In the genomic region with DNA sequence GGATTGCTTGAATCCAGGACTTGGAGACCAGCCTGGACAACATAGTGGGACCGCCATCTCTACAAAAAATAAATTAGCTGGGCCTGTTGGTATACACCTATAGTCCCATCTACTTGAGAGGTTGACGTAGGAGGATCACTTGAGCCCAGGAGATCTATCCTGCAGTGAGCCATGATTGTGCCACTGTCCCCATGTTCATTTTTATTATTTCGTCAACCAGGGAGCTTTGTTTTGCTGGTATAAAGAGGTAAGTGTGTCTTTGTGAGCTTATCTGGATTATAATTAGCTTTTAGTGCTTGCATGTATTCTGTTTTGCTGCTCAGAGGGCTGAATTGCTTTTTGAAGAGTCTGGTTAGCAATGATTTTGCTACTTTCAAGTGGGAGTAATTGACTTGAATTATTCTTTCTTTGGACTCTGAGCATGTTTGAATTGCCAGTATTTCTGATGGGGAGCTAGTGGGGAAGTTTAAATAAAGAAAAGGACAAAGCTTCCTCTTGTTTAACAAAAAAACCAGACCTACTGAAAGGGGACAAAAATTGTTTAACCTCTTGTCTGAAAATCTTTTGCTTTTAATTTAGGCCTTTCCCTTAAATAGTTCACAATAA, we compare ENCODE assay signal across 1 cellular context.
TF ChIP-seq lines count a peak whose summit lies in the region.

No MANE protein-coding gene starts in this region.

TF ChIP-seq in HepG2, 621 proteins besides CTCF, POLR2A, EP300 and RAD21:
- TF ChIP-seq ZNF557 (CRISPR knock-in tag; IDR thresholded peaks at IDR 0.05), result no peak
- no peak for TF ChIP-seq ZNF615 (CRISPR knock-in tag; IDR thresholded peaks at IDR 0.05; ENCODE audit: borderline replicate concordance)
- no peak for TF ChIP-seq ZNF639 (CRISPR knock-in tag; conservative IDR thresholded peaks at IDR 0.05)
- TF ChIP-seq ZNF574 (CRISPR knock-in tag; IDR thresholded peaks at IDR 0.05), result no peak
TF ChIP-seq in HepG2: peak in this region for 0.
